In the genomic region with DNA sequence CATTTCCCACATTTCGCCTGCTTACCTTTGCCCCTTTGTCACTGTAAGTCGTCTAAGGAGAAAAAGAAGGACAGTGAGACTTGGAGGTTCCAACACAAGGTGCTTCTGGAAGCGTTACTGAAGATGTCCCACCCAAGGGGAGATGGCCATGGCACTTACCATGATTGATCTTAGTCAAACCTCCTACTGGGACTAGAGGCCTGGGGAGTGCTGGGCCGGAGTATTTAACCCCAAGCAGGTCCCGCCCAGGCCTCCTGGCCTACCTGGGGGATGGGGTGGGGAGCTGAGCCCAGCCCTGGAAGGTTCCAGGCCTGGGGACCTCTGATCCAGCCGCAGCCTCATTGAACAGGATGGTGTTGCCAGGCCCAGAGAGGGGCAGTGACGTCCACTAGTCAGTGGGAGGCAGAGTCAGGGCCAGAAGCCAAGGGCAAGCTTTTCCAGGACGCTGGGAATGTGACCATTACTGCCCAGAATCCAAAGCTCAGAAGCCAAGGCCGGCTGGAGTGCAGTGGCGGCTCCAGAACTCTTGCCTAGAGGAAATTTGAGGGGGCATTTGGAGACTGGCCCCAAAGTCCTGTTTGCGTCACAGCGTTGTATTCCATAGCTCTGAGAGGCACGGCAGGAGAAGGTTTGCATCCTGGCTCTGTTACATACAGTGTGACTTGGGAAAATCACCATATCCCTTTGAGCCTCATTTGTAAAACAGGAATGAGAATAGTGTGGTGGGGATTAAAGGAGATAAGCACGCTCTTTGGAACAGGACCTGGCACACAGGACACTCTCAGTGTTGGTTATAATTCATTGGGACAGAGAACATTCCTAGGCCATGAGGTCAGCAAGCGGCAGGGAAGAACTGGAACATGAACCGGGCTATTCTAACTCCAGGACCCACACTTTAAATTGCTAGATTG, we compare ENCODE assay signal across 9 cellular contexts. TPM values are rescaled to one million over a fixed set of nuclear protein-coding genes. Genes with fewer than 3 reads are reported as not detected.
DNase-seq lines count a peak whose midpoint lies in the region; ATAC-seq, FAIRE-seq and TF ChIP-seq lines count a peak whose summit lies in the region.
"Had no signal": no experiment of that assay in that cellular context is flagged by ENCODE, and none has a peak within 500 bp of the region (broad histone marks: within the 10 kb centered on the region; RNA-seq: fewer than 3 reads in every experiment).

TSS of gene HPD (minus strand) at position 198 of the 911 bp plus-strand sequence. CDS start at position 162, 36 bp downstream.

- FAIRE-seq in H54 (lab: Jason Lieb, UNC) = peak; percentile 87

- no peaks in the 10 kb centered on the region for H3K9me3 ChIP-seq in skeletal muscle satellite cell (replicated peaks; ENCODE audit: low read length)

- H3K36me3 ChIP-seq in skeletal muscle satellite cell (ENCODE audit: insufficient read depth, low read length) = no peaks in the 10 kb centered on the region

- H3K27me3 Mint-ChIP-seq in brain = peaks cover 5% of the 10 kb centered on the region
- H3K27me3 Mint-ChIP-seq: activated naive CD4-positive, alpha-beta T cell treated with anti-CD3 and anti-CD28 coated beads, Interleukin-2, amount 50 U/mL, for 24 hours had no signal

- no peaks in the 10 kb centered on the region for H3K36me3 Mint-ChIP-seq in brain
- H3K36me3 Mint-ChIP-seq: activated naive CD4-positive, alpha-beta T cell treated with anti-CD3 and anti-CD28 coated beads, Interleukin-2, amount 50 U/mL, for 24 hours had no signal

- no peak within 1 kb of the TSS for H3K4me3 ChIP-seq in skeletal muscle satellite cell (ENCODE audit: low read length)

- peak within 1 kb of the TSS in 1 of 5 experiments; percentile 68 for H3K4me3 Mint-ChIP-seq in brain
- H3K4me3 Mint-ChIP-seq: activated naive CD4-positive, alpha-beta T cell treated with anti-CD3 and anti-CD28 coated beads, Interleukin-2, amount 50 U/mL, for 24 hours had no signal

- no peak for TF ChIP-seq POLR2A in H54 (IDR thresholded peaks at IDR 0.05; ENCODE audit: low read depth, low read length)

- peaks cover 0 to 5% (median 0%) of the 10 kb centered on the region in 5 experiments for H3K9me3 Mint-ChIP-seq in brain
- H3K9me3 Mint-ChIP-seq: activated naive CD4-positive, alpha-beta T cell treated with anti-CD3 and anti-CD28 coated beads, Interleukin-2, amount 50 U/mL, for 24 hours had no signal

- H3K27ac Mint-ChIP-seq in brain = peak within 1 kb of the TSS in 4 of 5 experiments; percentile 61 to 91 (median 78)
- H3K27ac Mint-ChIP-seq: activated naive CD4-positive, alpha-beta T cell treated with anti-CD3 and anti-CD28 coated beads, Interleukin-2, amount 50 U/mL, for 24 hours had no signal

- DNase-seq in H54 (ENCODE audit: insufficient read length, low spot score) = peak; percentile 74
- peak; percentile 95 for DNase-seq in islet precursor cell
- no peak for DNase-seq in stimulated activated CD4-positive, alpha-beta T cell treated with anti-CD3 and anti-CD28 coated beads, Interleukin-4, amount 100 ng/mL, for 4 hours
- DNase-seq in T1000 (lab: John Stamatoyannopoulos, UW) = no peak

- no peak for ATAC-seq in GM18909 (IDR thresholded peaks at IDR 0.05; ENCODE audit: poor library complexity, unreplicated experiment)
- ATAC-seq in GM21423 (IDR thresholded peaks at IDR 0.05; ENCODE audit: unreplicated experiment) = no peak

- peaks cover 24% of the 10 kb centered on the region for H3K4me1 Mint-ChIP-seq in brain
- H3K4me1 Mint-ChIP-seq: activated naive CD4-positive, alpha-beta T cell treated with anti-CD3 and anti-CD28 coated beads, Interleukin-2, amount 50 U/mL, for 24 hours had no signal

- H3K4me1 ChIP-seq in skeletal muscle satellite cell (ENCODE audit: control insufficient read depth, insufficient read depth, low read length) = peaks cover 24% of the 10 kb centered on the region

- TF ChIP-seq CTCF in brain (conservative IDR thresholded peaks at IDR 0.05) = no peak

- H3K27me3 ChIP-seq in skeletal muscle satellite cell (ENCODE audit: control insufficient read depth, insufficient read depth, low read length) = no peaks in the 10 kb centered on the region

- peak within 1 kb of the TSS; percentile 47 for H3K9ac ChIP-seq in skeletal muscle satellite cell (ENCODE audit: low read depth, low read length)

- peak within 1 kb of the TSS; percentile 51 for H3K4me2 ChIP-seq in skeletal muscle satellite cell (ENCODE audit: low read length)

RNA-seq across cellular contexts. Expression of gene HPD, which starts in this region (rescaled TPM):
- 0.31 TPM for polyA plus RNA-seq in brain (ENCODE audit: insufficient read depth, low read depth, low replicate concordance)
- total RNA-seq in skeletal muscle satellite cell (2012; rRNA removed) = 0.76 and 2.4 TPM in 2 replicates

Comparison
In these comparisons a context has a peak if more than half of its experiments do, and no peak if none do; other contexts are left out.
1. DNase-seq: peak in H54 (single experiment) and islet precursor cell (single experiment); none in stimulated activated CD4-positive, alpha-beta T cell treated with anti-CD3 and anti-CD28 coated beads, Interleukin-4, amount 100 ng/mL, for 4 hours (0 of 2) and T1000 (single experiment).